Comparison of ENCODE assay signal across 2 cellular contexts in the genomic region with DNA sequence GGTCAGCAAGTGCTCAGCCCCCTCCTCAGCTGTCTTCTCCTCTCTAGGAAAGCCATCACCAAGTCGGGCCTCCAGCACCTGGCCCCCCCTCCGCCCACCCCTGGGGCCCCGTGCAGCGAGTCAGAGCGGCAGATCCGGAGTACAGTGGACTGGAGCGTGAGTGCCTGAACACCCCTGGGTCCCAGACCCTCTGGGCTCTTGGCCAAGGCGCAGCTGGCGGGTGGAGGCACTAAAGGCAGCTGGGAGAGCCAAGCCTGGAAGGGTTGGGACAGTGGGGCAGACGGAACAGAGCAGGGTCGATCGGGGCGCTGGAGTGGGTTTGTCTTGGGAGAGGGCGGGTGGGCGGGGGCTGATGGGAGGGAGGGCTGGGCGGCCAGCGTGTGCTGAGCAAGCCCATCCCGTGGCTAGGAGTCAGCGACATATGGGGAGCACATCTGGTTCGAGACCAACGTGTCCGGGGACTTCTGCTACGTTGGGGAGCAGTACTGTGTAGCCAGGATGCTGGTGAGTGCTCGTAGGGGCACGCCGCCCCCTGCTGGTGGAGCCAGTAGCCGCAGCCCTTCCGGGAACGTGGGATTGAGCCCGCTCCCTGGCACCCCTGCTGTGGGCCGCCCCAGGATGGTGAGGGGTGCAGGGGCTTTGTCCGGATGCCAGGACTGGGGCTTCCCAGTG.
TF ChIP-seq lines count a peak whose summit lies in the region.

No MANE protein-coding gene starts in this region.

TF ChIP-seq in endothelial cell of umbilical vein, 7 proteins besides CTCF, POLR2A, EP300 and RAD21:
- TF ChIP-seq JUN (IDR thresholded peaks at IDR 0.05; ENCODE audit: borderline replicate concordance, insufficient read depth, insufficient read length, low read depth), result no peak
- no peak for TF ChIP-seq POLR2AphosphoS5 (IDR thresholded peaks at IDR 0.05; ENCODE audit: insufficient read depth, low read depth, low read length)
- no peak for TF ChIP-seq FOS (IDR thresholded peaks at IDR 0.05; ENCODE audit: borderline replicate concordance, insufficient read depth, low read length)
- TF ChIP-seq MAX (IDR thresholded peaks at IDR 0.05; ENCODE audit: insufficient read depth, insufficient read length), result no peak
- TF ChIP-seq MYC (IDR thresholded peaks at IDR 0.05; ENCODE audit: low read depth, low read length), result no peak
- no peak for TF ChIP-seq GATA2 (IDR thresholded peaks at IDR 0.05; ENCODE audit: insufficient read depth, insufficient read length, low read depth, low read length)
- no peak for TF ChIP-seq EZH2 (IDR thresholded peaks at IDR 0.05; ENCODE audit: borderline replicate concordance, low read depth, low read length, severe bottlenecking)
TF ChIP-seq in endothelial cell of umbilical vein: peak in this region for 0.

TF ChIP-seq in neural cell, 6 proteins besides CTCF, POLR2A, EP300 and RAD21:
- TF ChIP-seq EZH2 (IDR thresholded peaks at IDR 0.05; ENCODE audit: borderline replicate concordance, insufficient read depth, low read length, poor library complexity, severe bottlenecking) (no peak), SMC3 (conservative IDR thresholded peaks at IDR 0.05; ENCODE audit: poor library complexity) (peak; percentile 80), TAF1 (IDR thresholded peaks at IDR 0.05; ENCODE audit: low read depth) (no peak)
- TF ChIP-seq, protein P1, sequence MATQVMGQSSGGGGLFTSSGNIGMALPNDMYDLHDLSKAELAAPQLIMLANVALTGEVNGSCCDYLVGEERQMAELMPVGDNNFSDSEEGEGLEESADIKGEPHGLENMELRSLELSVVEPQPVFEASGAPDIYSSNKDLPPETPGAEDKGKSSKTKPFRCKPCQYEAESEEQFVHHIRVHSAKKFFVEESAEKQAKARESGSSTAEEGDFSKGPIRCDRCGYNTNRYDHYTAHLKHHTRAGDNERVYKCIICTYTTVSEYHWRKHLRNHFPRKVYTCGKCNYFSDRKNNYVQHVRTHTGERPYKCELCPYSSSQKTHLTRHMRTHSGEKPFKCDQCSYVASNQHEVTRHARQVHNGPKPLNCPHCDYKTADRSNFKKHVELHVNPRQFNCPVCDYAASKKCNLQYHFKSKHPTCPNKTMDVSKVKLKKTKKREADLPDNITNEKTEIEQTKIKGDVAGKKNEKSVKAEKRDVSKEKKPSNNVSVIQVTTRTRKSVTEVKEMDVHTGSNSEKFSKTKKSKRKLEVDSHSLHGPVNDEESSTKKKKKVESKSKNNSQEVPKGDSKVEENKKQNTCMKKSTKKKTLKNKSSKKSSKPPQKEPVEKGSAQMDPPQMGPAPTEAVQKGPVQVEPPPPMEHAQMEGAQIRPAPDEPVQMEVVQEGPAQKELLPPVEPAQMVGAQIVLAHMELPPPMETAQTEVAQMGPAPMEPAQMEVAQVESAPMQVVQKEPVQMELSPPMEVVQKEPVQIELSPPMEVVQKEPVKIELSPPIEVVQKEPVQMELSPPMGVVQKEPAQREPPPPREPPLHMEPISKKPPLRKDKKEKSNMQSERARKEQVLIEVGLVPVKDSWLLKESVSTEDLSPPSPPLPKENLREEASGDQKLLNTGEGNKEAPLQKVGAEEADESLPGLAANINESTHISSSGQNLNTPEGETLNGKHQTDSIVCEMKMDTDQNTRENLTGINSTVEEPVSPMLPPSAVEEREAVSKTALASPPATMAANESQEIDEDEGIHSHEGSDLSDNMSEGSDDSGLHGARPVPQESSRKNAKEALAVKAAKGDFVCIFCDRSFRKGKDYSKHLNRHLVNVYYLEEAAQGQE (IDR thresholded peaks at IDR 0.05; ENCODE audit: borderline replicate concordance), result no peak
